Comparison of ENCODE assay signal across 1 cellular context in the genomic region with DNA sequence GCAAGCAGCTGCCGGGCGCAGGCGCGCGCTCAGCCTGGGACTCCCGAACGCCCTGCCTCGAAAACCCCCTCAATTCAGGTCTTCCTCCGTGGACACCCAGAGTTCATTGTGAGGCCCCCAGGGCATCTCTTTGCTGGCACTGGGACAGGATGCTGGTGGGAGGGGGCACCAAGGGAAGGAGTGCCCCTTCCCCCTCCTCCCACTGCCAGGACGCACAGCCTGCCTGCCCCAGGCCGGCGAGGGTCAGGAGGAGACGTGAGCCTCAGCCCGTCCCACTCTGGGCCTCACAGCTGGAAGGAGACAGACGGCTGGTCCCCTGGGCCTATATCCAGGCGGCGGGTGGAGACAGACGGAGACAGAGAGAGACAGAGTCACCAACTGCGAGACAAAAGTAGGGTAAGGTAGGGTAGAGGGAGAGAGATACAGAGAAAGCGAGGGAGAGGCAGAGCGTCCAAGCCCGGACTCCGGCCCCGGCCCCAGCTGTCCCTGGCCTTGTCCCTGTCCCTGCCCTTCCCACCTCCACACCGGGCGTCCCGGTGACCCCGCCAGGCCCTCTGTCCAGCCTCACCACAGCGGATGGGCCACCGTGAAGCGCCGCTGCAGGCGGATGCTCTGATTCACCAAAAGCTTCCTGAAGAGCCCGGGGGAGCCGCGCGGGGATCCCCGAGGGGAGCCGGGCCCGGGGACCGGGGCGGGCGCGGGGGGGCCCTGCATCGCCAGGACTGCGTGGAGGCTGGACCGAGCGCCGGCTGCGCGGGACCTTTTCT.
TF ChIP-seq lines count a peak whose summit lies in the region.

A gene (minus strand): TSS at position 737 of the 767 bp plus-strand sequence. CDS start 23 bp downstream, at position 714.

TF ChIP-seq in K562, 482 proteins besides CTCF, POLR2A, EP300 and RAD21 (continued from another document):
- TF ChIP-seq, protein P1, sequence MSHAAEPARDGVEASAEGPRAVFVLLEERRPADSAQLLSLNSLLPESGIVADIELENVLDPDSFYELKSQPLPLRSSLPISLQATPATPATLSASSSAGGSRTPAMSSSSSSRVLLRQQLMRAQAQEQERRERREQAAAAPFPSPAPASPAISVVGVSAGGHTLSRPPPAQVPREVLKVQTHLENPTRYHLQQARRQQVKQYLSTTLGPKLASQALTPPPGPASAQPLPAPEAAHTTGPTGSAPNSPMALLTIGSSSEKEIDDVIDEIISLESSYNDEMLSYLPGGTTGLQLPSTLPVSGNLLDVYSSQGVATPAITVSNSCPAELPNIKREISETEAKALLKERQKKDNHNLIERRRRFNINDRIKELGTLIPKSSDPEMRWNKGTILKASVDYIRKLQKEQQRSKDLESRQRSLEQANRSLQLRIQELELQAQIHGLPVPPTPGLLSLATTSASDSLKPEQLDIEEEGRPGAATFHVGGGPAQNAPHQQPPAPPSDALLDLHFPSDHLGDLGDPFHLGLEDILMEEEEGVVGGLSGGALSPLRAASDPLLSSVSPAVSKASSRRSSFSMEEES (CRISPR knock-in tag; IDR thresholded peaks at IDR 0.05), result no peak
- TF ChIP-seq EWSR1 (IDR thresholded peaks at IDR 0.05; ENCODE audit: borderline replicate concordance, low read depth, partially characterized antibody) (no peak), MEIS2 (IDR thresholded peaks at IDR 0.05; ENCODE audit: partially characterized antibody) (no peak), NR2C1 (IDR thresholded peaks at IDR 0.05) (no peak), NR2C1 (tag; IDR thresholded peaks at IDR 0.05) (no peak), PHB (CRISPR knock-in tag; IDR thresholded peaks at IDR 0.05) (no peak), ZNF274 (IDR thresholded peaks at IDR 0.05; ENCODE audit: borderline replicate concordance, low read depth, low read length) (no peak), BRCA1 (IDR thresholded peaks at IDR 0.05) (no peak), BRCA1 (CRISPR knock-in tag; IDR thresholded peaks at IDR 0.05) (no peak)
- TF ChIP-seq, protein P2, sequence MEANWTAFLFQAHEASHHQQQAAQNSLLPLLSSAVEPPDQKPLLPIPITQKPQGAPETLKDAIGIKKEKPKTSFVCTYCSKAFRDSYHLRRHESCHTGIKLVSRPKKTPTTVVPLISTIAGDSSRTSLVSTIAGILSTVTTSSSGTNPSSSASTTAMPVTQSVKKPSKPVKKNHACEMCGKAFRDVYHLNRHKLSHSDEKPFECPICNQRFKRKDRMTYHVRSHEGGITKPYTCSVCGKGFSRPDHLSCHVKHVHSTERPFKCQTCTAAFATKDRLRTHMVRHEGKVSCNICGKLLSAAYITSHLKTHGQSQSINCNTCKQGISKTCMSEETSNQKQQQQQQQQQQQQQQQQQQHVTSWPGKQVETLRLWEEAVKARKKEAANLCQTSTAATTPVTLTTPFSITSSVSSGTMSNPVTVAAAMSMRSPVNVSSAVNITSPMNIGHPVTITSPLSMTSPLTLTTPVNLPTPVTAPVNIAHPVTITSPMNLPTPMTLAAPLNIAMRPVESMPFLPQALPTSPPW (CRISPR knock-in tag; IDR thresholded peaks at IDR 0.05), result peak; percentile 37; the same call in 1 of the 2 replicates
- TF ChIP-seq, protein P3, sequence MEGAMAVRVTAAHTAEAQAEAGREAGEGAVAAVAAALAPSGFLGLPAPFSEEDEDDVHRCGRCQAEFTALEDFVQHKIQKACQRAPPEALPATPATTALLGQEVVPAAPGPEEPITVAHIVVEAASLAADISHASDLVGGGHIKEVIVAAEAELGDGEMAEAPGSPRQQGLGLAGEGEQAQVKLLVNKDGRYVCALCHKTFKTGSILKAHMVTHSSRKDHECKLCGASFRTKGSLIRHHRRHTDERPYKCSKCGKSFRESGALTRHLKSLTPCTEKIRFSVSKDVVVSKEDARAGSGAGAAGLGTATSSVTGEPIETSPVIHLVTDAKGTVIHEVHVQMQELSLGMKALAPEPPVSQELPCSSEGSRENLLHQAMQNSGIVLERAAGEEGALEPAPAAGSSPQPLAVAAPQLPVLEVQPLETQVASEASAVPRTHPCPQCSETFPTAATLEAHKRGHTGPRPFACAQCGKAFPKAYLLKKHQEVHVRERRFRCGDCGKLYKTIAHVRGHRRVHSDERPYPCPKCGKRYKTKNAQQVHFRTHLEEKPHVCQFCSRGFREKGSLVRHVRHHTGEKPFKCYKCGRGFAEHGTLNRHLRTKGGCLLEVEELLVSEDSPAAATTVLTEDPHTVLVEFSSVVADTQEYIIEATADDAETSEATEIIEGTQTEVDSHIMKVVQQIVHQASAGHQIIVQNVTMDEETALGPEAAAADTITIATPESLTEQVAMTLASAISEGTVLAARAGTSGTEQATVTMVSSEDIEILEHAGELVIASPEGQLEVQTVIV (CRISPR knock-in tag; IDR thresholded peaks at IDR 0.05; ENCODE audit: borderline replicate concordance), result no peak
- TF ChIP-seq, protein P4, sequence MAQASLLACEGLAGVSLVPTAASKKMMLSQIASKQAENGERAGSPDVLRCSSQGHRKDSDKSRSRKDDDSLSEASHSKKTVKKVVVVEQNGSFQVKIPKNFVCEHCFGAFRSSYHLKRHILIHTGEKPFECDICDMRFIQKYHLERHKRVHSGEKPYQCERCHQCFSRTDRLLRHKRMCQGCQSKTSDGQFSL (CRISPR knock-in tag; IDR thresholded peaks at IDR 0.05), result peak; percentile 4; the same call in 1 of the 2 replicates
- TF ChIP-seq, protein P4 (tag; IDR thresholded peaks at IDR 0.05), result no peak
- TF ChIP-seq, protein P5, sequence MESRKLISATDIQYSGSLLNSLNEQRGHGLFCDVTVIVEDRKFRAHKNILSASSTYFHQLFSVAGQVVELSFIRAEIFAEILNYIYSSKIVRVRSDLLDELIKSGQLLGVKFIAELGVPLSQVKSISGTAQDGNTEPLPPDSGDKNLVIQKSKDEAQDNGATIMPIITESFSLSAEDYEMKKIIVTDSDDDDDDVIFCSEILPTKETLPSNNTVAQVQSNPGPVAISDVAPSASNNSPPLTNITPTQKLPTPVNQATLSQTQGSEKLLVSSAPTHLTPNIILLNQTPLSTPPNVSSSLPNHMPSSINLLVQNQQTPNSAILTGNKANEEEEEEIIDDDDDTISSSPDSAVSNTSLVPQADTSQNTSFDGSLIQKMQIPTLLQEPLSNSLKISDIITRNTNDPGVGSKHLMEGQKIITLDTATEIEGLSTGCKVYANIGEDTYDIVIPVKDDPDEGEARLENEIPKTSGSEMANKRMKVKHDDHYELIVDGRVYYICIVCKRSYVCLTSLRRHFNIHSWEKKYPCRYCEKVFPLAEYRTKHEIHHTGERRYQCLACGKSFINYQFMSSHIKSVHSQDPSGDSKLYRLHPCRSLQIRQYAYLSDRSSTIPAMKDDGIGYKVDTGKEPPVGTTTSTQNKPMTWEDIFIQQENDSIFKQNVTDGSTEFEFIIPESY (CRISPR knock-in tag; IDR thresholded peaks at IDR 0.05), result peak; percentile 91
- TF ChIP-seq, protein P6, sequence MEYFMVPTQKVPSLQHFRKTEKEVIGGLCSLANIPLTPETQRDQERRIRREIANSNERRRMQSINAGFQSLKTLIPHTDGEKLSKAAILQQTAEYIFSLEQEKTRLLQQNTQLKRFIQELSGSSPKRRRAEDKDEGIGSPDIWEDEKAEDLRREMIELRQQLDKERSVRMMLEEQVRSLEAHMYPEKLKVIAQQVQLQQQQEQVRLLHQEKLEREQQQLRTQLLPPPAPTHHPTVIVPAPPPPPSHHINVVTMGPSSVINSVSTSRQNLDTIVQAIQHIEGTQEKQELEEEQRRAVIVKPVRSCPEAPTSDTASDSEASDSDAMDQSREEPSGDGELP (CRISPR knock-in tag; IDR thresholded peaks at IDR 0.05; ENCODE audit: borderline replicate concordance), result 0 out of 2 replicates have a peak, but pooled peaks have one; percentile 26
